ENCODE assay signal across 10 cellular contexts in genomic region chr20:2767768-2768631, GRCh38. TPM values are rescaled to one million over a fixed set of nuclear protein-coding genes. Genes with fewer than 3 reads are reported as not detected.
DNase-seq lines count a peak whose midpoint lies in the region; ATAC-seq and TF ChIP-seq lines count a peak whose summit lies in the region.
"Had no signal": no experiment of that assay in that cellular context is flagged by ENCODE, and none has a peak within 500 bp of the region (broad histone marks: within the 10 kb centered on the region; RNA-seq: fewer than 3 reads in every experiment).

No MANE protein-coding gene starts in this region.

- H3K4me3 Mint-ChIP-seq in Calu3 (ENCODE audit: low read depth, unreplicated experiment): no peak overlapping the region
- H3K4me3 Mint-ChIP-seq: CD8-positive, alpha-beta memory T cell had no signal

- CTCF ChIA-PET in Calu3 (lab: Charles Lee): interaction anchor here (1.3 kb wide), 1 partner anchor 84 kb away, joined by 3 read pairs; no protein-coding TSS in a partner anchor

- intact Hi-C loops in Calu3 (cut with micrococcal nuclease; ENCODE audit: unreplicated experiment): no loop called here

- ATAC-seq in GM18498 (IDR thresholded peaks at IDR 0.05; ENCODE audit: unreplicated experiment): no peak
- ATAC-seq in GM19463 (IDR thresholded peaks at IDR 0.05; ENCODE audit: unreplicated experiment): no peak

- H3K4me1 Mint-ChIP-seq in Calu3 (ENCODE audit: low read depth, unreplicated experiment): peaks cover 14% of the 10 kb centered on the region

- H3K36me3 Mint-ChIP-seq in Calu3 (ENCODE audit: insufficient read depth, unreplicated experiment): no peaks in the 10 kb centered on the region

- no peak overlapping the region for H3K27ac Mint-ChIP-seq in Calu3 (ENCODE audit: unreplicated experiment)
- H3K27ac Mint-ChIP-seq: CD8-positive, alpha-beta memory T cell had no signal

- BruUV-seq in Calu3 (replicated peaks; lab: Mats Ljungman, UMichigan): no TSS peak

- H3K27me3 Mint-ChIP-seq in Calu3 (ENCODE audit: unreplicated experiment): peaks cover 13% of the 10 kb centered on the region

- no peak for TF ChIP-seq CTCF in Calu3 (IDR thresholded peaks at IDR 0.05; ENCODE audit: unreplicated experiment)

- DNase-seq in Calu3 (peak; percentile 71), NCI-H2029 treated with DMSO at 0.1 percent for 48 hours (lab: John Stamatoyannopoulos, UW) (peak; percentile 75), epidermal melanocyte (ENCODE audit: insufficient read length, low spot score) (peak; percentile 21), mucosa of gallbladder (ENCODE audit: low spot score) (peak; percentile 38), pons (ENCODE audit: low spot score) (no peak), UCSD-AML1 (lab: John Stamatoyannopoulos, UW; ENCODE audit: unreplicated experiment) (no peak)
- DNase-seq: CD8-positive, alpha-beta memory T cell; central memory CD4-positive, alpha-beta T cell had no signal

- H3K9me3 Mint-ChIP-seq in Calu3 (ENCODE audit: low read depth, unreplicated experiment): no peaks in the 10 kb centered on the region
- H3K9me3 Mint-ChIP-seq: CD8-positive, alpha-beta memory T cell had no signal

RNA-seq across cellular contexts. Expression of gene CPXM1, which starts 32.4 kb away (rescaled TPM):
- total RNA-seq in Calu3 (2022) (0.14 and 0.29 TPM in 2 replicates), mucosa of gallbladder (6.8 TPM)

RNA-seq across cellular contexts. Expression of gene C20orf141, which starts 46.8 kb away (rescaled TPM):
- not detected in 2 replicates for total RNA-seq in Calu3 (2022)
- total RNA-seq in mucosa of gallbladder: not detected
- total RNA-seq: CD8-positive, alpha-beta memory T cell had no signal

RNA-seq across cellular contexts. Expression of gene TMEM239, which starts 48.2 kb away (rescaled TPM):
- total RNA-seq in Calu3 (2022): not detected in 2 replicates
- total RNA-seq in mucosa of gallbladder: not detected
- total RNA-seq: CD8-positive, alpha-beta memory T cell had no signal

Comparison
In these comparisons a context has a peak if more than half of its experiments do, and no peak if none do; other contexts are left out.
1. DNase-seq: peak in Calu3 (single experiment), NCI-H2029 treated with DMSO at 0.1 percent for 48 hours (single experiment), epidermal melanocyte (single experiment) and mucosa of gallbladder (single experiment); none in pons (single experiment) and UCSD-AML1 (single experiment).